Comparison of ENCODE assay signal across 8 cellular contexts in genomic region chr15:85414037-85414436, GRCh38. TPM values are rescaled to one million over a fixed set of nuclear protein-coding genes. Genes with fewer than 3 reads are reported as not detected.
DNase-seq lines count a peak whose midpoint lies in the region; ATAC-seq and TF ChIP-seq lines count a peak whose summit lies in the region.

No MANE protein-coding gene starts in this region.

- H2AFZ ChIP-seq in hepatocyte = no peak overlapping the region

- H3K4me3 ChIP-seq in hepatocyte (no peak overlapping the region), thyroid gland (replicated peaks in 1 of 3) (no peak overlapping the region)

- H3K36me3 Mint-ChIP-seq in activated T-cell treated with anti-CD3 and anti-CD28 coated beads, Interleukin-2, amount 50 U/mL, for 4 hours (ENCODE audit: insufficient read depth) = peaks cover 11% of the 10 kb centered on the region
- H3K36me3 Mint-ChIP-seq in T-cell = peaks cover 8% of the 10 kb centered on the region

- H3K27me3 Mint-ChIP-seq in activated T-cell treated with anti-CD3 and anti-CD28 coated beads, Interleukin-2, amount 50 U/mL, for 4 hours (ENCODE audit: low read depth) = no peaks in the 10 kb centered on the region
- H3K27me3 Mint-ChIP-seq in T-cell = no peaks in the 10 kb centered on the region

- H3K9me3 Mint-ChIP-seq in activated T-cell treated with anti-CD3 and anti-CD28 coated beads, Interleukin-2, amount 50 U/mL, for 4 hours = no peaks in the 10 kb centered on the region
- H3K9me3 Mint-ChIP-seq in T-cell = no peaks in the 10 kb centered on the region

- DNase-seq in activated T-cell treated with anti-CD3 and anti-CD28 coated beads, Interleukin-2, amount 50 U/mL, for 4 hours = no peak
- no peak for DNase-seq in activated T-cell treated with anti-CD3 and anti-CD28 coated beads for 4 hours
- DNase-seq in T-cell = no peak
- DNase-seq in hepatocyte (ENCODE audit: low spot score) = no peak
- DNase-seq in thyroid gland = no peak
- no peak for DNase-seq in GF-D8 (lab: John Stamatoyannopoulos, UW)
- no peak for DNase-seq in OCI-M2 (lab: John Stamatoyannopoulos, UW; ENCODE audit: unreplicated experiment)

- peak overlapping the region; percentile 64 for H3K4me3 Mint-ChIP-seq in activated T-cell treated with anti-CD3 and anti-CD28 coated beads, Interleukin-2, amount 50 U/mL, for 4 hours
- H3K4me3 Mint-ChIP-seq in T-cell = peak overlapping the region in 1 of 3 donors; percentile 13

- ATAC-seq in activated T-cell treated with anti-CD3 and anti-CD28 coated beads, Interleukin-2, amount 50 U/mL, for 4 hours = no peak
- no peak for ATAC-seq in T-cell (replicated peaks in 1 of 4)
- ATAC-seq in GM18519 (IDR thresholded peaks at IDR 0.05; ENCODE audit: low FRiP score, unreplicated experiment) = no peak

- H3K4me1 ChIP-seq in hepatocyte (ENCODE audit: insufficient read depth) (peaks cover 25% of the 10 kb centered on the region), thyroid gland (peaks cover 14 to 44% of the 10 kb centered on the region in 2 donors)

- TF ChIP-seq POLR2A in thyroid gland (IDR thresholded peaks at IDR 0.05) = no peak

- no peaks in the 10 kb centered on the region for H3K9me2 ChIP-seq in hepatocyte (replicated peaks; ENCODE audit: insufficient read depth)

- H3K27ac ChIP-seq in hepatocyte = peak overlapping the region; percentile 66
- H3K27ac ChIP-seq in thyroid gland = peak overlapping the region; percentile 40 to 83 (median 65)

- H3K27ac Mint-ChIP-seq in T-cell = peak overlapping the region; percentile 83 to 90

- H3K27me3 ChIP-seq in hepatocyte (no peaks in the 10 kb centered on the region), thyroid gland (no peaks in the 10 kb centered on the region)

- H4K20me1 ChIP-seq in hepatocyte (ENCODE audit: insufficient read depth, poor library complexity, severe bottlenecking) = peaks cover 23% of the 10 kb centered on the region

- H3K79me2 ChIP-seq in hepatocyte = peaks cover 97% of the 10 kb centered on the region

- TF ChIP-seq CTCF in hepatocyte (IDR thresholded peaks at IDR 0.05; ENCODE audit: poor library complexity) (no peak), thyroid gland (IDR thresholded peaks at IDR 0.05) (no peak)

- H3K4me1 Mint-ChIP-seq in activated T-cell treated with anti-CD3 and anti-CD28 coated beads, Interleukin-2, amount 50 U/mL, for 4 hours (ENCODE audit: low read depth) = peaks cover 83% of the 10 kb centered on the region
- H3K4me1 Mint-ChIP-seq in T-cell = peaks cover 65 to 77% (median 75%) of the 10 kb centered on the region in 3 donors

- CTCF ChIA-PET in T-cell (lab: Charles Lee) = interaction anchor here (0.5 to 5.2 kb wide), 19 partner anchors 9 to 139 kb away, joined by 3 to 61 read pairs (median 5); partner anchors contain the start of gene AKAP13 (in 1 of the 2)

- H3K4me2 ChIP-seq in hepatocyte = peak overlapping the region; percentile 48

- H3K36me3 ChIP-seq in hepatocyte (replicated peaks; ENCODE audit: insufficient read depth, low read depth) (no peaks in the 10 kb centered on the region), thyroid gland (no peaks in the 10 kb centered on the region)

- H3K9me3 ChIP-seq in hepatocyte (ENCODE audit: low read depth) (no peaks in the 10 kb centered on the region), thyroid gland (no peaks in the 10 kb centered on the region)

- POLR2A ChIA-PET in T-cell (lab: Charles Lee) = interaction anchor here in 1 of 2 donors (1.0 kb wide), 1 partner anchor 17 kb away, joined by 3 read pairs; no protein-coding TSS in a partner anchor

- 83% methylated on average over 4 of the region's 4 CpGs for WGBS in hepatocyte (ENCODE audit: low lambda C conversion rate, missing lambda C conversion rate)
- 84 to 90% methylated on average over 4 of the region's 4 CpGs for WGBS in thyroid gland, 2 donors

- intact Hi-C loops in thyroid gland (cut with DNase I) = loop anchor here (10.0 kb wide), 1 partner anchor 119 kb away; no protein-coding TSS in a partner anchor

RNA-seq across cellular contexts. Expression of gene AKAP13, which starts 33.6 kb away (rescaled TPM):
- total RNA-seq in activated T-cell treated with anti-CD3 and anti-CD28 coated beads, Interleukin-2, amount 50 U/mL, for 4 hours = 10 to 100 TPM; 67.4 to 78.8 (median 77.0) TPM
- total RNA-seq in T-cell = 100 to 1,000 TPM; 232 to 391 (median 281) TPM
- total RNA-seq in hepatocyte = 80.9 and 82.8 TPM in 2 replicates
- 55.6 and 61.0 TPM in 2 replicates for polyA plus RNA-seq in hepatocyte
- total RNA-seq in thyroid gland = 100 to 1,000 TPM; 189 to 405 (median 244) TPM
